Comparison of ENCODE assay signal across 16 cellular contexts in genomic region chr1:215845224-215845902, GRCh38.
DNase-seq lines count a peak whose midpoint lies in the region; ATAC-seq, FAIRE-seq and TF ChIP-seq lines count a peak whose summit lies in the region.
"Had no signal": no experiment of that assay in that cellular context is flagged by ENCODE, and none has a peak within 500 bp of the region (broad histone marks: within the 10 kb centered on the region; RNA-seq: fewer than 3 reads in every experiment).

No MANE protein-coding gene starts in this region.

- no peaks in the 10 kb centered on the region for H3K9me2 ChIP-seq in PC-9 (ENCODE audit: insufficient read depth)

- peak overlapping the region; percentile 67; the same call in 1 of the 2 replicates for H2AFZ ChIP-seq in PC-9

- ATAC-seq in GM18505 (IDR thresholded peaks at IDR 0.05; ENCODE audit: unreplicated experiment): no peak
- ATAC-seq: natural killer cell had no signal

- CTCF ChIA-PET in PC-9 (lab: Charles Lee): no interaction called here

- POLR2A ChIA-PET in PC-9 (lab: Charles Lee; ENCODE audit: unreplicated experiment): no interaction called here

- H3K4me3 ChIP-seq in PC-9 (peak overlapping the region; percentile 29; the same call in 1 of the 2 replicates), skeletal muscle cell (ENCODE audit: low read depth, low read length) (no peak overlapping the region), tibial nerve (no peak overlapping the region)
- H3K4me3 ChIP-seq: SJSA1 had no signal

- TF ChIP-seq CTCF in PC-9 (conservative IDR thresholded peaks at IDR 0.05) (no peak), tibial nerve (IDR thresholded peaks at IDR 0.05) (no peak)

- H3K4me1 ChIP-seq in PC-9 (replicated peaks; ENCODE audit: insufficient read depth) (peaks cover 18% of the 10 kb centered on the region), tibial nerve (no peaks in the 10 kb centered on the region)
- H3K4me1 ChIP-seq: SJSA1 had no signal

- DNase-seq in GM04504 (ENCODE audit: low read depth) (peak; percentile 69), PC-9 (peak in 1 of 2 experiments; percentile 43), fibroblast of peridontal ligament (ENCODE audit: extremely low read depth) (peak; percentile 69), skeletal muscle cell (ENCODE audit: low read depth) (peak; percentile 69), frontal cortex (ENCODE audit: low spot score in 2 of 2) (no peak), tibial nerve (ENCODE audit: low spot score in 2 of 2) (no peak), NCI-H2227 treated with DMSO at 0.1 percent for 48 hours (lab: John Stamatoyannopoulos, UW) (no peak)
- DNase-seq: activated CD4-positive, alpha-beta T cell treated with anti-CD3 and anti-CD28 coated beads for 4 hours; activated effector memory CD4-positive, alpha-beta T cell treated with Interleukin-2 at 50 U/mL for 16 hours; cortex of kidney; GDM1; Kasumi-1; natural killer cell; stimulated activated CD8-positive, alpha-beta memory T cell treated with anti-CD3 and anti-CD28 coated beads, Interleukin-4, amount 100 ng/mL, for 48 hours had no signal

- no peaks in the 10 kb centered on the region for H3F3A ChIP-seq in PC-9 (ENCODE audit: insufficient read depth, low read depth)

- H3K27me3 ChIP-seq in PC-9 (ENCODE audit: insufficient read depth, low read depth): no peaks in the 10 kb centered on the region
- H3K27me3 ChIP-seq in tibial nerve: no peaks in the 10 kb centered on the region
- H3K27me3 ChIP-seq: SJSA1 had no signal

- BruUV-seq in PC-9 (replicated peaks; lab: Mats Ljungman, UMichigan): no TSS peak

- FAIRE-seq in frontal cortex (lab: Jason Lieb, UNC): no peak

- intact Hi-C loops in PC-9 (cut with micrococcal nuclease; ENCODE audit: unreplicated experiment): no loop called here

- TF ChIP-seq POLR2A in tibial nerve (IDR thresholded peaks at IDR 0.05) (no peak), GM18505 (IDR thresholded peaks at IDR 0.05; ENCODE audit: borderline replicate concordance, extremely low read depth, insufficient read depth, insufficient read length) (no peak)

- 54 to 65% methylated on average over 6 of the region's 6 CpGs for WGBS in tibial nerve, 2 donors

- H3K79me2 ChIP-seq in PC-9 (ENCODE audit: low read depth): no peaks in the 10 kb centered on the region

- H3K36me3 ChIP-seq in PC-9 (ENCODE audit: low read depth): no peaks in the 10 kb centered on the region
- H3K36me3 ChIP-seq in tibial nerve: no peaks in the 10 kb centered on the region
- H3K36me3 ChIP-seq: SJSA1 had no signal

- no peaks in the 10 kb centered on the region for H3K9me3 ChIP-seq in PC-9 (ENCODE audit: insufficient read depth, low read depth)
- H3K9me3 ChIP-seq in tibial nerve: peaks cover 0 to 19% (median 0%) of the 10 kb centered on the region in 4 donors

- H3K4me2 ChIP-seq in PC-9: peak overlapping the region; percentile 68

- H4K20me1 ChIP-seq in PC-9 (ENCODE audit: insufficient read depth): no peaks in the 10 kb centered on the region

- H3K27ac ChIP-seq in PC-9 (peak overlapping the region; percentile 32; the same call in 1 of the 2 replicates), tibial nerve (no peak overlapping the region)
- H3K27ac ChIP-seq: SJSA1 had no signal

- TF ChIP-seq EP300 in tibial nerve (IDR thresholded peaks at IDR 0.05): no peak

Comparison
In these comparisons a context has a peak if more than half of its experiments do, and no peak if none do; other contexts are left out.
1. DNase-seq: peak in GM04504 (single experiment), fibroblast of peridontal ligament (single experiment) and skeletal muscle cell (single experiment); none in frontal cortex (0 of 2), tibial nerve (0 of 2) and NCI-H2227 treated with DMSO at 0.1 percent for 48 hours (single experiment).